In genomic region chr17:75412455-75413317, GRCh38 we compare ENCODE assay signal across 8 cellular contexts. TPM values are rescaled to one million over a fixed set of nuclear protein-coding genes. Genes with fewer than 3 reads are reported as not detected.
A peak's percentile ranks its signal among the peaks of the same experiment; 100 is the strongest.
DNase-seq lines count a peak whose midpoint lies in the region; ATAC-seq and TF ChIP-seq lines count a peak whose summit lies in the region.

No MANE protein-coding gene starts in this region.

- no peaks in the 10 kb centered on the region for H3K9me3 Mint-ChIP-seq in activated naive CD8-positive, alpha-beta T cell treated with anti-CD3 and anti-CD28 coated beads, Interleukin-2, amount 50 U/mL, for 24 hours

- peaks cover 17% of the 10 kb centered on the region for H3K4me1 Mint-ChIP-seq in activated naive CD8-positive, alpha-beta T cell treated with anti-CD3 and anti-CD28 coated beads, Interleukin-2, amount 50 U/mL, for 24 hours

- ATAC-seq in GM21367 (IDR thresholded peaks at IDR 0.05; ENCODE audit: unreplicated experiment) (peak; percentile 61), right cardiac atrium (peak; percentile 43 to 74), HG02973 (IDR thresholded peaks at IDR 0.05; ENCODE audit: unreplicated experiment) (no peak)
- ATAC-seq in activated naive CD8-positive, alpha-beta T cell treated with anti-CD3 and anti-CD28 coated beads, Interleukin-2, amount 50 U/mL, for 24 hours = peak; percentile 80

- peak overlapping the region; percentile 25 for H3K4me3 Mint-ChIP-seq in activated naive CD8-positive, alpha-beta T cell treated with anti-CD3 and anti-CD28 coated beads, Interleukin-2, amount 50 U/mL, for 24 hours

- no peak overlapping the region for H3K27ac ChIP-seq in right cardiac atrium (ENCODE audit: low read length)

- peaks cover 1% of the 10 kb centered on the region for H3K4me1 ChIP-seq in right cardiac atrium (ENCODE audit: control insufficient read depth, insufficient read depth, low read length)

- intact Hi-C loops in right cardiac atrium (cut with DNase I) = no loop called here

- no peak overlapping the region for H3K27ac Mint-ChIP-seq in activated naive CD8-positive, alpha-beta T cell treated with anti-CD3 and anti-CD28 coated beads, Interleukin-2, amount 50 U/mL, for 24 hours

- H3K27me3 ChIP-seq in right cardiac atrium (ENCODE audit: control insufficient read depth, insufficient read depth) = no peaks in the 10 kb centered on the region

- H3K4me3 ChIP-seq in right cardiac atrium (ENCODE audit: low read length) = no peak overlapping the region
- no peak overlapping the region for H3K4me3 ChIP-seq in retinal pigment epithelial cell (ENCODE audit: low read length)

- TF ChIP-seq CTCF in AG09319 (IDR thresholded peaks at IDR 0.05; ENCODE audit: low read depth, low read length) (peak; percentile 70), retinal pigment epithelial cell (conservative IDR thresholded peaks at IDR 0.05; ENCODE audit: low read depth, low read length) (peak; percentile 79)

- peaks cover 2% of the 10 kb centered on the region for H3K27me3 Mint-ChIP-seq in activated naive CD8-positive, alpha-beta T cell treated with anti-CD3 and anti-CD28 coated beads, Interleukin-2, amount 50 U/mL, for 24 hours

- H3K9me3 ChIP-seq in right cardiac atrium (ENCODE audit: control insufficient read depth, low read length) = no peaks in the 10 kb centered on the region

- under 1% methylated on average over 8 of the region's 8 CpGs for WGBS in right cardiac atrium

- no peak for DNase-seq in AG09319 (ENCODE audit: extremely low read depth, low read depth)
- DNase-seq in NCI-H1417 (lab: John Stamatoyannopoulos, UW) = peak; percentile 70 to 91 (median 74)
- peak; percentile 62 for DNase-seq in SW480 (ENCODE audit: low spot score)
- DNase-seq in activated naive CD8-positive, alpha-beta T cell treated with anti-CD3 and anti-CD28 coated beads, Interleukin-2, amount 50 U/mL, for 24 hours = peak; percentile 69
- DNase-seq in right cardiac atrium = peak in 2 of 3 donors; percentile 39 to 71
- DNase-seq in retinal pigment epithelial cell (ENCODE audit: low read depth) = no peak

- H3K36me3 Mint-ChIP-seq in activated naive CD8-positive, alpha-beta T cell treated with anti-CD3 and anti-CD28 coated beads, Interleukin-2, amount 50 U/mL, for 24 hours (ENCODE audit: low read depth) = no peaks in the 10 kb centered on the region

RNA-seq across cellular contexts. Expression of gene GRB2, which starts 7.2 kb away (rescaled TPM):
- total RNA-seq in right cardiac atrium = 100 to 1,000 TPM; 104 to 150 (median 123) TPM
- polyA plus RNA-seq in right cardiac atrium = 66.7 TPM

RNA-seq across cellular contexts. Expression of gene TMEM94, which starts 43.7 kb away (rescaled TPM):
- 10 to 100 TPM; 40.3 to 54.6 (median 50.3) TPM for total RNA-seq in right cardiac atrium
- polyA plus RNA-seq in right cardiac atrium = 41.0 TPM

Comparison
In these comparisons a context has a peak if more than half of its experiments do, and no peak if none do; other contexts are left out.
1. DNase-seq: peak in NCI-H1417 (3 of 3), SW480 (single experiment), activated naive CD8-positive, alpha-beta T cell treated with anti-CD3 and anti-CD28 coated beads, Interleukin-2, amount 50 U/mL, for 24 hours (single experiment) and right cardiac atrium (2 of 3); none in AG09319 (single experiment) and retinal pigment epithelial cell (single experiment).